Comparison of ENCODE assay signal across 8 cellular contexts in genomic region chr2:237731663-237732062, GRCh38.
DNase-seq lines count a peak whose midpoint lies in the region; ATAC-seq lines count a peak whose summit lies in the region.

No MANE protein-coding gene starts in this region.

- peak; percentile 35 for DNase-seq in activated T-cell treated with anti-CD3 and anti-CD28 coated beads for 24 hours (ENCODE audit: low read depth)
- DNase-seq in activated T-cell treated with anti-CD3 and anti-CD28 coated beads, Interleukin-2, amount 50 U/mL, for 1 hour, result no peak
- DNase-seq in activated T-cell treated with anti-CD3 and anti-CD28 coated beads for 48 hours (ENCODE audit: low read depth), result peak; percentile 48
- peak; percentile 64 for DNase-seq in hepatic stellate cell (ENCODE audit: low spot score)
- peak; percentile 25 to 27 for DNase-seq in stimulated activated CD8-positive, alpha-beta memory T cell treated with anti-CD3 and anti-CD28 coated beads, Interleukin-7, amount 100 ng/mL, for 4 hours (ENCODE audit: low read depth in 2 of 2)
- no peak for DNase-seq in activated gamma-delta T cell (lab: John Stamatoyannopoulos, UW)

- ATAC-seq in HG02938 (IDR thresholded peaks at IDR 0.05; ENCODE audit: unreplicated experiment) (no peak), HG03095 (IDR thresholded peaks at IDR 0.05; ENCODE audit: unreplicated experiment) (no peak)

Comparison
In these comparisons a context has a peak if more than half of its experiments do, and no peak if none do; other contexts are left out.
1. DNase-seq: peak in activated T-cell treated with anti-CD3 and anti-CD28 coated beads for 24 hours (single experiment), activated T-cell treated with anti-CD3 and anti-CD28 coated beads for 48 hours (single experiment), hepatic stellate cell (single experiment) and stimulated activated CD8-positive, alpha-beta memory T cell treated with anti-CD3 and anti-CD28 coated beads, Interleukin-7, amount 100 ng/mL, for 4 hours (2 of 2); none in activated T-cell treated with anti-CD3 and anti-CD28 coated beads, Interleukin-2, amount 50 U/mL, for 1 hour (single experiment) and activated gamma-delta T cell (single experiment).